In the genomic region with DNA sequence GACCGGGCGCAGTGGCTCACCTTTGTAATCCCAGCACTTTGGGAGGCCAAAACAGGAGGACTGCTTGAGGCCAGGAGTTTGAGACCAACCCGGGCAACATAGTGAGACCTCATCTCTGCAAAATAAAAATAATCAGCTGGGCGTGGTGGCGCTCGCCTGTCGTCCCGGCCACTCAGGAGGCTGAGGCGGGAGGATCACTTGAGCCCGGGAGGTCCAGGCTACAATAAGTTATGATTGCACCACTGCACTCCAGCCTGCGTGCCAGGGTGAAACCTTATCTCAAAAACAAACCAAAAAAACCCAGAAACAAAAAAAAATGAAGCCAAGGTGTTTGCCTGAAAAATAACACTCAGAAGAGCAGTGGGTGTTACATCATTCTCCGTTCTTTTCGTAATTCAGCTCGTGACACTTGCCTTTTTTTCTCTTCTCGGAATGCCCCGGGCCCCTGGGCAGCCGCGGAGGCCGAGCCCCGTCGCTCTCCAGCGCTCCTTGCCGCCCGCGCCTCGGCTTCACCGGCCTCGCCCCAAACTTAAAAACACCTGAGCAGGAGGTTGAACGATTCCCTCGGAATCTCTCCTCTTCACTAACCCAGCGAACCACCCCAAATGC, we compare ENCODE assay signal across 1 cellular context.
A peak's percentile ranks its signal among the peaks of the same experiment; 100 is the strongest.
TF ChIP-seq lines count a peak whose summit lies in the region.

No MANE protein-coding gene starts in this region.

TF ChIP-seq in IMR-90, 13 proteins besides CTCF, POLR2A, EP300 and RAD21:
- TF ChIP-seq BHLHE40 (IDR thresholded peaks at IDR 0.05; ENCODE audit: low read depth, low read length) = no peak; the same call in 1 of the 2 replicates
- TF ChIP-seq CEBPB (IDR thresholded peaks at IDR 0.05; ENCODE audit: low read depth, low read length) = peak; percentile 58
